ENCODE assay signal across 10 cellular contexts in the genomic region with DNA sequence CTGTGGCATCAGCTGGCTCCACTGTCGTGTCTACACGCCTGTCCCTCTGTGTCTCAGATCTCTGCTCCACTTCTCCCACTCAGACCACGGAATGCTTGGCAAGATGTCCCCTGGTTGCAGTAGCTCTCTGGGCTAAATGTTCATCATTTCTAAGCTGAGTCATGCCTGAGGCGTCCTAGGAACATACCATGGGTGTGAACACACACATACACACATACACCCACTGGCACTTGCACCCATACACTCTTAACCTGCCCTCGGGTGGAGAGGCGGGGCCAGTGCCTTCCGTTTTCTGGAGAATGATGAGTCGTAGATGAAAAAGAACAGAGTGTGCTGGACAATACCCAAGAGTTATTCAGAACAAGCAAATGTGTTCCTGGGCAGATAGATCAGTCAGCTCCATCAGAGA.
DNase-seq lines count a peak whose midpoint lies in the region; ATAC-seq, FAIRE-seq and TF ChIP-seq lines count a peak whose summit lies in the region.
"Had no signal": no experiment of that assay in that cellular context is flagged by ENCODE, and none has a peak within 500 bp of the region (broad histone marks: within the 10 kb centered on the region; RNA-seq: fewer than 3 reads in every experiment).

No MANE protein-coding gene starts in this region.

- no peak overlapping the region for H3K4me3 ChIP-seq in cardiac fibroblast (replicated peaks in 1 of 2; ENCODE audit: low read depth in 2 of 2, low read length in 2 of 2)
- H3K4me3 ChIP-seq in HepG2 (replicated peaks in 1 of 3; ENCODE audit: insufficient read depth in 1 of 3, low read depth in 2 of 3, low read length in 3 of 3), result no peak overlapping the region
- H3K4me3 ChIP-seq in upper lobe of left lung, result no peak overlapping the region

- ATAC-seq in HepG2 (no peak; the same call in 2 of the 3 replicates), upper lobe of left lung (ENCODE audit: low FRiP score in 2 of 2) (peak; percentile 81 to 86), HG03457 (IDR thresholded peaks at IDR 0.05; ENCODE audit: unreplicated experiment) (no peak), T-cell (replicated peaks in 1 of 4) (no peak)

- no peaks in the 10 kb centered on the region for H3K9me3 ChIP-seq in HepG2 (ENCODE audit: low read length)
- no peaks in the 10 kb centered on the region for H3K9me3 ChIP-seq in upper lobe of left lung
- H3K9me3 ChIP-seq: BE2C had no signal

- FAIRE-seq in HepG2 (lab: Jason Lieb, UNC), result no peak

- H3K27ac ChIP-seq in HepG2 (ENCODE audit: extremely low read length, insufficient read depth, low read length) (no peak overlapping the region), upper lobe of left lung (peak overlapping the region; percentile 68 to 82 (median 76))

- no peak overlapping the region for H3K27ac Mint-ChIP-seq in T-cell
- H3K27ac Mint-ChIP-seq: activated naive CD4-positive, alpha-beta T cell treated with anti-CD3 and anti-CD28 coated beads for 36 hours had no signal

- H3K27me3 Mint-ChIP-seq in T-cell, result peaks cover 4 to 14% of the 10 kb centered on the region in 2 donors

- H4K20me1 ChIP-seq in HepG2 (ENCODE audit: insufficient read depth, low read length), result no peaks in the 10 kb centered on the region

- TF ChIP-seq POLR2A in HepG2 (IDR thresholded peaks at IDR 0.05; ENCODE audit: insufficient read depth in 1 of 2, low read depth in 2 of 2, low read length in 2 of 2), result no peak
- TF ChIP-seq POLR2A in upper lobe of left lung (IDR thresholded peaks at IDR 0.05), result no peak

- in situ Hi-C loops in HepG2 (cut with HindIII; ENCODE audit: extremely low pct_ligation_motif_present, low pct_unique_long_range_greater_than_20kb), result loop anchor here (10.0 kb wide), 1 partner anchor 246 kb away; no protein-coding TSS in a partner anchor

- no peak for TF ChIP-seq EP300 in HepG2 (IDR thresholded peaks at IDR 0.05; ENCODE audit: low read depth in 2 of 2, low read length in 2 of 2)
- no peak for TF ChIP-seq EP300 in HepG2 (CRISPR knock-in tag; IDR thresholded peaks at IDR 0.05; ENCODE audit: borderline replicate concordance)
- peak in 2 of 4 donors; percentile 45 to 49 for TF ChIP-seq EP300 in upper lobe of left lung (IDR thresholded peaks at IDR 0.05)

- peaks cover 32 to 56% of the 10 kb centered on the region in 2 experiments for H3K36me3 ChIP-seq in HepG2 (replicated peaks in 1 of 2; ENCODE audit: control insufficient read depth in 1 of 2, insufficient read depth in 2 of 2, low read length in 2 of 2)
- H3K36me3 ChIP-seq in upper lobe of left lung, result peaks cover 0 to 39% (median 2%) of the 10 kb centered on the region in 4 donors
- H3K36me3 ChIP-seq: BE2C had no signal

- H3K27me3 ChIP-seq in HepG2 (ENCODE audit: control insufficient read depth in 1 of 2, insufficient read depth in 2 of 2, low read length in 2 of 2) (no peaks in the 10 kb centered on the region), upper lobe of left lung (no peaks in the 10 kb centered on the region)

- TF ChIP-seq RAD21 in HepG2 (CRISPR knock-in tag; IDR thresholded peaks at IDR 0.05), result no peak

- no peak overlapping the region for H3K4me3 Mint-ChIP-seq in T-cell
- H3K4me3 Mint-ChIP-seq: activated naive CD4-positive, alpha-beta T cell treated with anti-CD3 and anti-CD28 coated beads for 36 hours had no signal

- no peaks in the 10 kb centered on the region for H3K9me3 Mint-ChIP-seq in T-cell
- H3K9me3 Mint-ChIP-seq: activated naive CD4-positive, alpha-beta T cell treated with anti-CD3 and anti-CD28 coated beads for 36 hours had no signal

- WGBS in HepG2 (ENCODE audit: low lambda C conversion rate), result 85% methylated on average over 6 of the region's 8 CpGs
- 52 to 75% methylated on average over 7 to 8 of the region's 8 CpGs for WGBS in upper lobe of left lung, 2 donors

- intact Hi-C loops in HepG2 (cut with micrococcal nuclease; ENCODE audit: unreplicated experiment), result no loop called here

- no peak overlapping the region for H3K4me2 ChIP-seq in HepG2 (ENCODE audit: low read depth, low read length)

- no peak for TF ChIP-seq CTCF in cardiac fibroblast (IDR thresholded peaks at IDR 0.05; ENCODE audit: low read depth, low read length)
- no peak for TF ChIP-seq CTCF in HepG2 (CRISPR knock-in tag; IDR thresholded peaks at IDR 0.05)
- no peak for TF ChIP-seq CTCF in upper lobe of left lung (IDR thresholded peaks at IDR 0.05)

- no TSS peak for BruUV-seq in HepG2 (replicated peaks; lab: Mats Ljungman, UMichigan)

- CTCF ChIA-PET in HepG2 (lab: Yijun Ruan, JAX; ENCODE audit: low intra/inter-chr PET ratio, low total read pairs) (no interaction called here), T-cell (lab: Charles Lee) (interaction anchor here in 1 of 2 donors (0.6 to 1.2 kb wide), 3 partner anchors 9 to 882 kb away, joined by 3 to 5 read pairs (median 3); no protein-coding TSS in a partner anchor)

- H3K4me1 Mint-ChIP-seq in T-cell, result peaks cover 0 to 5% (median 0%) of the 10 kb centered on the region in 3 donors

- POLR2A ChIA-PET in HepG2 (lab: Yijun Ruan, JAX), result no interaction called here
- POLR2A ChIA-PET in T-cell (lab: Charles Lee), result no interaction called here

- H3K9ac ChIP-seq in HepG2 (ENCODE audit: insufficient read depth, low read depth, low read length), result no peak overlapping the region

- H3K4me1 ChIP-seq in HepG2 (ENCODE audit: insufficient read depth, low read length), result no peaks in the 10 kb centered on the region
- peaks cover 13 to 40% (median 27%) of the 10 kb centered on the region in 4 donors for H3K4me1 ChIP-seq in upper lobe of left lung
- H3K4me1 ChIP-seq: BE2C had no signal

- no peak overlapping the region for H2AFZ ChIP-seq in HepG2 (ENCODE audit: low read length)

- DNase-seq in activated CD4-positive, alpha-beta T cell treated with anti-CD3 and anti-CD28 coated beads for 48 hours, result peak; percentile 31
- DNase-seq in activated CD4-positive, alpha-beta T cell treated with anti-CD3 and anti-CD28 coated beads, Interleukin-2, amount 50 U/mL, for 1 hour, result no peak
- peak; percentile 98 to 99 for DNase-seq in cardiac fibroblast (ENCODE audit: low read depth in 2 of 2)
- peak; percentile 14 for DNase-seq in HepG2 (ENCODE audit: low spot score)
- peak in 1 of 2 donors; percentile 54 for DNase-seq in upper lobe of left lung
- no peak for DNase-seq in SHP77 treated with DMSO at 0.1 percent for 48 hours (lab: John Stamatoyannopoulos, UW)
- DNase-seq in T-cell, result no peak
- DNase-seq: activated naive CD4-positive, alpha-beta T cell treated with anti-CD3 and anti-CD28 coated beads for 36 hours; BE2C had no signal

- H3K36me3 Mint-ChIP-seq in T-cell, result no peaks in the 10 kb centered on the region

- H3K79me2 ChIP-seq in HepG2 (ENCODE audit: insufficient read depth, low read length), result no peaks in the 10 kb centered on the region

TF ChIP-seq in HepG2, 621 proteins besides CTCF, POLR2A, EP300 and RAD21:
- TF ChIP-seq ZNF816 (CRISPR knock-in tag; IDR thresholded peaks at IDR 0.05; ENCODE audit: borderline replicate concordance), result no peak
- TF ChIP-seq LCORL (IDR thresholded peaks at IDR 0.05), result no peak
- no peak for TF ChIP-seq LCORL (CRISPR knock-in tag; IDR thresholded peaks at IDR 0.05)
- no peak for TF ChIP-seq GATAD2A (CRISPR knock-in tag; IDR thresholded peaks at IDR 0.05)
- TF ChIP-seq, protein P1, sequence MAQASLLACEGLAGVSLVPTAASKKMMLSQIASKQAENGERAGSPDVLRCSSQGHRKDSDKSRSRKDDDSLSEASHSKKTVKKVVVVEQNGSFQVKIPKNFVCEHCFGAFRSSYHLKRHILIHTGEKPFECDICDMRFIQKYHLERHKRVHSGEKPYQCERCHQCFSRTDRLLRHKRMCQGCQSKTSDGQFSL (CRISPR knock-in tag; IDR thresholded peaks at IDR 0.05), result no peak
- no peak for TF ChIP-seq ELF4 (CRISPR knock-in tag; IDR thresholded peaks at IDR 0.05; ENCODE audit: borderline replicate concordance)
- TF ChIP-seq AGO2 (optimal IDR thresholded peaks at IDR 0.05; ENCODE audit: low read depth, low read length), result peak; percentile 32
- TF ChIP-seq, protein P2, sequence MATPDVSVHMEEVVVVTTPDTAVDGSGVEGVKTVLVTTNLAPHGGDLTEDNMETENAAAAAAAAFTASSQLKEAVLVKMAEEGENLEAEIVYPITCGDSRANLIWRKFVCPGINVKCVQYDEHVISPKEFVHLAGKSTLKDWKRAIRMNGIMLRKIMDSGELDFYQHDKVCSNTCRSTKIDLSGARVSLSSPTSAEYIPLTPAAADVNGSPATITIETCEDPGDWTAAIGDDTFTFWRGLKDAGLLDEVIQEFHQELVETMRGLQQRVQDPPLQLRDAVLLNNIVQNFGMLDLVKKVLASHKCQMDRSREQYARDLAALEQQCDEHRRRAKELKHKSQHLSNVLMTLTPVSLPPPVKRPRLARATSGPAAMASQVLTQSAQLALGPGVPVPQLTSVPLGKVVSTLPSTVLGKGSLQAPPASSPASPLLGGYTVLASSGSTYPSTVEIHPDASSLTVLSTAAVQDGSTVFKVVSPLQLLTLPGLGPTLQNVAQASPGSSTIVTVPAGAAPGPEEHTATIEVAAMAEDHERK (CRISPR knock-in tag; IDR thresholded peaks at IDR 0.05; ENCODE audit: low read depth), result no peak
TF ChIP-seq in HepG2: peak in this region for 1.

Comparison
In these comparisons a context has a peak if more than half of its experiments do, and no peak if none do; other contexts are left out.
1. DNase-seq: peak in activated CD4-positive, alpha-beta T cell treated with anti-CD3 and anti-CD28 coated beads for 48 hours (single experiment), cardiac fibroblast (2 of 2) and HepG2 (single experiment); none in activated CD4-positive, alpha-beta T cell treated with anti-CD3 and anti-CD28 coated beads, Interleukin-2, amount 50 U/mL, for 1 hour (single experiment), SHP77 treated with DMSO at 0.1 percent for 48 hours (single experiment) and T-cell (0 of 34).
2. ATAC-seq: peak in upper lobe of left lung (2 of 2); none in HepG2 (single experiment), HG03457 (single experiment) and T-cell (0 of 4).